In genomic region chr6:42774821-42775487, GRCh38 we compare ENCODE assay signal across 9 cellular contexts. TPM values are rescaled to one million over a fixed set of nuclear protein-coding genes. Genes with fewer than 3 reads are reported as not detected.
A peak's percentile ranks its signal among the peaks of the same experiment; 100 is the strongest.
DNase-seq lines count a peak whose midpoint lies in the region; ATAC-seq and TF ChIP-seq lines count a peak whose summit lies in the region.
"Not testable (repeated sequence)": the region's sequence is repeated elsewhere in the genome, so short reads cannot be mapped to it uniquely, and the experiment has no call there.
"Had no signal": no experiment of that assay in that cellular context is flagged by ENCODE, and none has a peak within 500 bp of the region (broad histone marks: within the 10 kb centered on the region; RNA-seq: fewer than 3 reads in every experiment).

No MANE protein-coding gene starts in this region.

- H3K27ac ChIP-seq in effector memory CD4-positive, alpha-beta T cell (ENCODE audit: insufficient read depth, low read length, poor library complexity, severe bottlenecking): peak overlapping the region; percentile 86
- H3K27ac ChIP-seq in neutrophil: peak overlapping the region; percentile 96
- H3K27ac ChIP-seq in transverse colon: peak overlapping the region; percentile 63 to 75 (median 71)

- WGBS in transverse colon (ENCODE audit: low coverage in 1 of 2), 2 donors: 71 to 81% methylated on average over 1 to 10 of the region's 10 CpGs

- ATAC-seq in GM18520 (IDR thresholded peaks at IDR 0.05; ENCODE audit: unreplicated experiment) (peak; percentile 27), GM21723 (IDR thresholded peaks at IDR 0.05; ENCODE audit: unreplicated experiment) (peak; percentile 62), HG03457 (IDR thresholded peaks at IDR 0.05; ENCODE audit: unreplicated experiment) (peak; percentile 45)

- H3K27me3 ChIP-seq in effector memory CD4-positive, alpha-beta T cell (replicated peaks; ENCODE audit: control insufficient read depth, insufficient read depth, low read length, poor library complexity, severe bottlenecking); neutrophil; transverse colon: not testable (repeated sequence)

- in situ Hi-C loops in transverse colon (cut with MboI; ENCODE audit: low pct_ligation_motif_present in 1 of 4, low pct_unique_long_range_greater_than_20kb in 1 of 4, low sequenced_read_pairs in 3 of 4): not testable (repeated sequence)

- intact Hi-C loops in transverse colon (cut with DNase I; ENCODE audit: low total_unique reads): not testable (repeated sequence)

- H3K4me3 ChIP-seq in effector memory CD4-positive, alpha-beta T cell (ENCODE audit: insufficient read depth, low read depth, low read length, poor library complexity, severe bottlenecking): peak overlapping the region; percentile 22
- H3K4me3 ChIP-seq in neutrophil (ENCODE audit: low read depth in 1 of 2, low read length in 1 of 2) (peak overlapping the region; percentile 56 to 57), transverse colon (peak overlapping the region in 1 of 4 donors; percentile 7)

- TF ChIP-seq EP300 in transverse colon (IDR thresholded peaks at IDR 0.05; ENCODE audit: low read depth): not testable (repeated sequence)

- not testable (repeated sequence) for H3K36me3 ChIP-seq in effector memory CD4-positive, alpha-beta T cell (ENCODE audit: control insufficient read depth, insufficient read depth, low read length); neutrophil; transverse colon

- H3K9me3 ChIP-seq in effector memory CD4-positive, alpha-beta T cell (ENCODE audit: control insufficient read depth, low read length); neutrophil; transverse colon: not testable (repeated sequence)

- peaks cover 67% of the 10 kb centered on the region for H3K4me1 ChIP-seq in effector memory CD4-positive, alpha-beta T cell (ENCODE audit: control insufficient read depth, insufficient read depth, low read length, poor library complexity, severe bottlenecking)
- H3K4me1 ChIP-seq in neutrophil (ENCODE audit: control insufficient read depth in 1 of 2, insufficient read depth in 1 of 2, low read depth in 1 of 2, low read length in 1 of 2): peaks cover 45 to 53% of the 10 kb centered on the region in 2 experiments
- H3K4me1 ChIP-seq in transverse colon: peaks cover 16 to 60% (median 36%) of the 10 kb centered on the region in 4 donors

- DNase-seq in SIG-M5 treated with dmso at 0.1 percent for 504 hours (lab: John Stamatoyannopoulos, UW; ENCODE audit: unreplicated experiment): peak; percentile 77
- peak in 2 of 3 experiments; percentile 20 to 26 for DNase-seq in activated CD8-positive, alpha-beta memory T cell treated with anti-CD3 and anti-CD28 coated beads for 48 hours (ENCODE audit: low read depth in 2 of 3, low spot score in 2 of 3)
- DNase-seq in effector memory CD4-positive, alpha-beta T cell: peak; percentile 4 to 39 (median 16)
- peak; percentile 56 for DNase-seq in transverse colon

- not testable (repeated sequence) for TF ChIP-seq CTCF in neutrophil (IDR thresholded peaks at IDR 0.05); transverse colon (IDR thresholded peaks at IDR 0.05)

- peak; percentile 20 for TF ChIP-seq POLR2A in transverse colon (IDR thresholded peaks at IDR 0.05)

RNA-seq across cellular contexts. Expression of gene BICRAL, which starts 6.9 kb away (rescaled TPM):
- 10 to 100 TPM; 14.7 to 34.8 (median 21.5) TPM for total RNA-seq in transverse colon

RNA-seq across cellular contexts. Expression of gene TBCC, which starts 29.1 kb away (rescaled TPM):
- total RNA-seq in transverse colon: 10 to 100 TPM in 3 of 4 donors, 1 to 10 TPM in 1; 5.2 to 43.3 (median 27.3) TPM

RNA-seq across cellular contexts. Expression of gene PRPH2, which starts 52.6 kb away (rescaled TPM):
- total RNA-seq in transverse colon: 1 to 10 TPM in 1 of 4 donors, under 1 TPM in 2, not detected in 1; 0.27 to 1.1 (median 0.32) TPM
- total RNA-seq: osteocyte had no signal

Comparison
In these comparisons a context has a peak if more than half of its experiments do, and no peak if none do; other contexts are left out.
1. DNase-seq: peak in every context shown above with its lines; median percentile 77 in SIG-M5 treated with dmso at 0.1 percent for 504 hours; 56 in transverse colon; 23 in activated CD8-positive, alpha-beta memory T cell treated with anti-CD3 and anti-CD28 coated beads for 48 hours; 16 in effector memory CD4-positive, alpha-beta T cell.